ENCODE assay signal across 25 cellular contexts in genomic region chr4:182185491-182185890, GRCh38. TPM values are rescaled to one million over a fixed set of nuclear protein-coding genes. Genes with fewer than 3 reads are reported as not detected.
DNase-seq lines count a peak whose midpoint lies in the region; ATAC-seq, FAIRE-seq and TF ChIP-seq lines count a peak whose summit lies in the region.
"Had no signal": no experiment of that assay in that cellular context is flagged by ENCODE, and none has a peak within 500 bp of the region (broad histone marks: within the 10 kb centered on the region; RNA-seq: fewer than 3 reads in every experiment).

No MANE protein-coding gene starts in this region.

- no peak overlapping the region for H4K91ac ChIP-seq in H1 (replicated peaks; ENCODE audit: insufficient read length, low read length)

- TF ChIP-seq CTCF in AG09309 (IDR thresholded peaks at IDR 0.05; ENCODE audit: control insufficient read depth, insufficient read depth, low read depth, low read length, missing control alignments) (no peak), H1 (IDR thresholded peaks at IDR 0.05; ENCODE audit: control extremely low read depth in 1 of 3, insufficient read depth in 1 of 3, low read depth in 1 of 3, low read length in 3 of 3) (no peak), osteoblast (IDR thresholded peaks at IDR 0.05; ENCODE audit: extremely low read depth, low read depth, low read length) (no peak)

- H3K36me3 ChIP-seq in H1 (ENCODE audit: control insufficient read depth in 2 of 4, insufficient read depth in 4 of 4, low read length in 3 of 4) (no peaks in the 10 kb centered on the region), osteoblast (ENCODE audit: insufficient read depth, low read length) (no peaks in the 10 kb centered on the region)
- H3K36me3 ChIP-seq: adrenal gland, left lung had no signal

- H4K5ac ChIP-seq in H1 (ENCODE audit: insufficient read length, low read depth, low read length): no peak overlapping the region

- TF ChIP-seq EP300 in H1 (IDR thresholded peaks at IDR 0.05; ENCODE audit: borderline replicate concordance in 1 of 2, low read depth in 2 of 2, low read length in 2 of 2): no peak

- no peak overlapping the region for H4K8ac ChIP-seq in H1 (ENCODE audit: extremely low read depth, insufficient read depth, low read length)

- TF ChIP-seq POLR2A in H1 (IDR thresholded peaks at IDR 0.05; ENCODE audit: control extremely low read depth in 1 of 2, low read depth in 2 of 2, low read length in 2 of 2): no peak
- no peak for TF ChIP-seq POLR2A in erythroblast (IDR thresholded peaks at IDR 0.05; ENCODE audit: low read length)

- H2BK120ac ChIP-seq in H1 (replicated peaks; ENCODE audit: low read depth, low read length): no peak overlapping the region

- H3K27ac ChIP-seq in H1 (ENCODE audit: low read depth, low read length) (no peak overlapping the region), osteoblast (ENCODE audit: low read depth, low read length) (no peak overlapping the region)
- H3K27ac ChIP-seq: adrenal gland, left lung had no signal

- no peak overlapping the region for H2AK5ac ChIP-seq in H1 (ENCODE audit: low read depth, low read length)

- no peak overlapping the region for H3K18ac ChIP-seq in H1 (ENCODE audit: extremely low read depth, low read length)

- H3K4me1 ChIP-seq in H1 (replicated peaks in 1 of 4; ENCODE audit: control insufficient read depth in 3 of 4, insufficient read depth in 4 of 4, low read length in 3 of 4) (peaks cover 0 to 5% (median 3%) of the 10 kb centered on the region in 4 experiments; a peak in 3 of 7 replicates), osteoblast (ENCODE audit: insufficient read depth, low read length) (peaks cover 18% of the 10 kb centered on the region)
- H3K4me1 ChIP-seq: left lung had no signal

- H3K79me1 ChIP-seq in H1 (ENCODE audit: low read depth, low read length): no peaks in the 10 kb centered on the region

- no peak overlapping the region for H3K23ac ChIP-seq in H1 (ENCODE audit: insufficient read length)

- H2BK15ac ChIP-seq in H1 (ENCODE audit: low read length): no peak overlapping the region

- H3K9me3 ChIP-seq in H1 (ENCODE audit: insufficient read depth in 2 of 2, low read depth in 1 of 2, low read length in 1 of 2) (no peaks in the 10 kb centered on the region; a peak in 1 of 4 replicates), osteoblast (ENCODE audit: low read depth, low read length) (no peaks in the 10 kb centered on the region)
- H3K9me3 ChIP-seq: A549, adrenal gland, left lung had no signal

- peak; percentile 19 for FAIRE-seq in H1 (lab: Jason Lieb, UNC)
- FAIRE-seq: A549, bronchial epithelial cell, HepG2 had no signal

- H2BK20ac ChIP-seq in H1 (ENCODE audit: low read length): no peak overlapping the region

- CTCF ChIA-PET in H1 (lab: Charles Lee; ENCODE audit: partially characterized antibody): interaction anchor here (0.6 to 1.4 kb wide), 4 partner anchors 9 to 271 kb away, joined by 3 to 6 read pairs (median 3); no protein-coding TSS in a partner anchor

- H2BK5ac ChIP-seq in H1 (ENCODE audit: low read depth, low read length): no peak overlapping the region

- H3K4me2 ChIP-seq in H1 (ENCODE audit: insufficient read depth in 1 of 2, low read depth in 2 of 2, low read length in 2 of 2): no peak overlapping the region
- peak overlapping the region; percentile 14 for H3K4me2 ChIP-seq in osteoblast (ENCODE audit: insufficient read depth, low read length)
- H3K4me2 ChIP-seq: A549 had no signal

- H2BK12ac ChIP-seq in H1 (ENCODE audit: low read depth, low read length): no peak overlapping the region

- WGBS in H1 (ENCODE audit: extremely low coverage in 1 of 2, insufficient coverage in 1 of 2, insufficient read length in 1 of 2, insufficient replicate concordance in 2 of 2, low coverage in 1 of 2, low lambda C conversion rate in 2 of 2, missing lambda C conversion rate in 1 of 2), 2 experiments: 89% methylated on average over 6 of the region's 6 CpGs; no CpG with 5 or more reads in 1 of the 2 experiments

- no peak overlapping the region for H3K14ac ChIP-seq in H1 (ENCODE audit: insufficient read length)

- peaks cover 0 to 4% of the 10 kb centered on the region in 2 experiments for H4K20me1 ChIP-seq in H1 (replicated peaks in 1 of 2; ENCODE audit: control insufficient read depth in 1 of 2, insufficient read depth in 2 of 2, low read length in 2 of 2)
- no peaks in the 10 kb centered on the region for H4K20me1 ChIP-seq in osteoblast (ENCODE audit: insufficient read depth, low read length)

- no peak overlapping the region for H3K9ac ChIP-seq in H1 (replicated peaks in 1 of 4; ENCODE audit: extremely low read depth in 1 of 4, low read depth in 3 of 4, low read length in 3 of 4)

- no peak for ATAC-seq in GM18517 (IDR thresholded peaks at IDR 0.05; ENCODE audit: unreplicated experiment)
- no peak for ATAC-seq in GM18909 (IDR thresholded peaks at IDR 0.05; ENCODE audit: poor library complexity, unreplicated experiment)
- ATAC-seq: A549; HepG2; left lung; Panc1; stimulated activated naive B cell treated with anti-CD40 and anti-IgM and Interleukin-4, amounts not matched to agents 10 μg/mL and 1 μg/mL and 100 μg/mL, for 72 hours had no signal

- peaks cover 0 to 16% of the 10 kb centered on the region in 2 experiments; a peak in 2 of 4 replicates for H3K79me2 ChIP-seq in H1 (ENCODE audit: control insufficient read depth in 1 of 2, insufficient read depth in 2 of 2, low read length in 2 of 2)
- no peaks in the 10 kb centered on the region for H3K79me2 ChIP-seq in osteoblast (ENCODE audit: insufficient read depth, low read length)

- H3K23me2 ChIP-seq in H1 (ENCODE audit: low read depth, low read length): no peaks in the 10 kb centered on the region

- TF ChIP-seq RAD21 in H1 (IDR thresholded peaks at IDR 0.05 in 1 of 2, conservative IDR thresholded peaks at IDR 0.05 in 1 of 2; ENCODE audit: low read depth in 2 of 2, low read length in 2 of 2): no peak

- H3K27me3 ChIP-seq in H1 (replicated peaks in 1 of 4; ENCODE audit: control insufficient read depth in 3 of 4, extremely low read depth in 1 of 4, insufficient read depth in 3 of 4, low read length in 3 of 4) (no peaks in the 10 kb centered on the region), osteoblast (ENCODE audit: insufficient read depth, low read length) (no peaks in the 10 kb centered on the region)
- H3K27me3 ChIP-seq: adrenal gland, left lung had no signal

- H3K56ac ChIP-seq in H1 (replicated peaks; ENCODE audit: insufficient read length, low read depth, low read length): no peak overlapping the region

- no peak overlapping the region for H2AFZ ChIP-seq in H1 (ENCODE audit: low read length)
- peak overlapping the region; percentile 24 for H2AFZ ChIP-seq in osteoblast (ENCODE audit: low read length)

- no peak overlapping the region for H3K4ac ChIP-seq in H1 (replicated peaks; ENCODE audit: insufficient read length, low read depth, low read length)

- POLR2A ChIA-PET in H1 (lab: Charles Lee; ENCODE audit: partially characterized antibody): interaction anchor here (0.7 kb wide), 1 partner anchor 10 kb away, joined by 3 read pairs; no protein-coding TSS in a partner anchor

- no peak for DNase-seq in AG09309 (ENCODE audit: low read depth)
- peak; percentile 32 for DNase-seq in OCI-M1 (lab: John Stamatoyannopoulos, UW)
- no peak for DNase-seq in H1 (ENCODE audit: low read depth in 1 of 2, low spot score in 2 of 2)
- no peak for DNase-seq in osteoblast (ENCODE audit: insufficient read length, low spot score, missing footprints)
- DNase-seq in erythroblast (lab: John Stamatoyannopoulos, UW): no peak
- DNase-seq in SHP77 treated with DMSO at 0.1 percent for 48 hours (lab: John Stamatoyannopoulos, UW): no peak
- DNase-seq: activated CD4-positive, alpha-beta memory T cell treated with anti-CD3 and anti-CD28 coated beads, Interleukin-2, amount 10 ng/mL, durations not matched to agents 7 days and 5 days; activated CD8-positive, alpha-beta memory T cell treated with anti-CD3 and anti-CD28 coated beads, Interleukin-2, amount 50 U/mL, for 4 hours; activated naive CD4-positive, alpha-beta T cell treated with anti-CD3 and anti-CD28 coated beads for 36 hours; adrenal gland; CD8-positive, alpha-beta memory T cell; hypothalamus; Kasumi-1; left lung; naive B cell; NCI-H1436; NCI-H748 treated with DMSO at 0.1 percent for 48 hours; SHP77; stimulated activated naive B cell treated with anti-CD40 and anti-IgM and Interleukin-4, amounts not matched to agents 10 μg/mL and 1 μg/mL and 100 μg/mL, for 72 hours had no signal

- peak overlapping the region; percentile 3; the same call in 1 of the 2 replicates for H3K4me3 ChIP-seq in AG09309 (ENCODE audit: control insufficient read depth, low read depth, low read length)
- no peak overlapping the region for H3K4me3 ChIP-seq in H1 (ENCODE audit: extremely low read depth in 1 of 4, insufficient read depth in 2 of 4, low read depth in 3 of 4, low read length in 4 of 4)
- H3K4me3 ChIP-seq in osteoblast (ENCODE audit: insufficient read depth, low read length): no peak overlapping the region
- H3K4me3 ChIP-seq: A549, adrenal gland, left lung had no signal

TF ChIP-seq in H1, 55 proteins besides CTCF, POLR2A, EP300 and RAD21:
- TF ChIP-seq JUN (IDR thresholded peaks at IDR 0.05; ENCODE audit: low read depth, low read length): no peak
- TF ChIP-seq, protein P1, sequence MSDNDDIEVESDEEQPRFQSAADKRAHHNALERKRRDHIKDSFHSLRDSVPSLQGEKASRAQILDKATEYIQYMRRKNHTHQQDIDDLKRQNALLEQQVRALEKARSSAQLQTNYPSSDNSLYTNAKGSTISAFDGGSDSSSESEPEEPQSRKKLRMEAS (IDR thresholded peaks at IDR 0.05): no peak
TF ChIP-seq in H1: peak in this region for 0.

RNA-seq across cellular contexts. Expression of gene TENM3, which starts 57.7 kb away (rescaled TPM):
- total RNA-seq in H1 (2021; fragmentation: NEBNext Ultra II Directional; extraction: Animal tissue kit (Norgen Biotek cat#: 25700)): 67.0 and 69.3 TPM in 2 replicates
- 36.9 and 53.4 TPM in 2 replicates for polyA plus RNA-seq in H1 (2011; rRNA removed)
- polyA plus RNA-seq in H1 (2011; cell fraction: cytosol; rRNA removed): 40.7 TPM
- 118 TPM for polyA plus RNA-seq in H1 (2011; cell fraction: nucleus; rRNA removed)
- polyA plus RNA-seq in H1 (2012, experiment 1 of 2): 26.3 to 39.5 TPM (median 35.6 TPM) in 4 replicates
- polyA plus RNA-seq in H1 (2012, experiment 2 of 2): 1.8 TPM
- 79.4 TPM for polyA plus RNA-seq in H1 (2013, experiment 1 of 2)
- 74.1 TPM for polyA plus RNA-seq in H1 (2013, experiment 2 of 2)
- 187 and 223 TPM in 2 replicates for polyA minus RNA-seq in H1 (2011; rRNA and poly(A)+ RNA removed)
- 110 TPM for polyA minus RNA-seq in H1 (2011; cell fraction: cytosol; rRNA and poly(A)+ RNA removed)
- polyA minus RNA-seq in H1 (2011; cell fraction: nucleus; rRNA and poly(A)+ RNA removed): 335 TPM
- 59.0 and 68.4 TPM in 2 replicates for total RNA-seq in osteoblast
- total RNA-seq: activated CD4-positive, alpha-beta memory T cell treated with anti-CD3 and anti-CD28 coated beads, Interleukin-2, amount 10 ng/mL, durations not matched to agents 7 days and 5 days; activated naive CD4-positive, alpha-beta T cell treated with anti-CD3 and anti-CD28 coated beads for 36 hours; CD8-positive, alpha-beta memory T cell had no signal
- polyA plus RNA-seq: CD8-positive, alpha-beta memory T cell; HepG2 had no signal
